In genomic region chr13:30334663-30335386, GRCh38 we compare ENCODE assay signal across 8 cellular contexts. TPM values are rescaled to one million over a fixed set of nuclear protein-coding genes. Genes with fewer than 3 reads are reported as not detected.
DNase-seq lines count a peak whose midpoint lies in the region; ATAC-seq, FAIRE-seq and TF ChIP-seq lines count a peak whose summit lies in the region.

No MANE protein-coding gene starts in this region.

- ATAC-seq in pancreas: peak; percentile 40 to 67 (median 51)

- CTCF ChIA-PET in GM10248 (lab: Yijun Ruan, JAX): interaction anchor here (0.7 to 4.1 kb wide), 20 partner anchors 9 to 248 kb away, joined by 3 to 31 read pairs (median 4); partner anchors contain the start of gene KATNAL1

- DNase-seq in ACHN (peak; percentile 46), GM10248 (ENCODE audit: extremely low spot score) (peak; percentile 35), NCI-H82 (lab: John Stamatoyannopoulos, UW) (peak; percentile 80), epithelial cell of esophagus (ENCODE audit: low read depth) (peak; percentile 42), pancreas (peak in 1 of 6 donors; percentile 26), RCC 7860 (ENCODE audit: low spot score) (no peak), AG08396 (ENCODE audit: low spot score) (no peak)
- no peak for DNase-seq in stimulated activated CD4-positive, alpha-beta T cell treated with anti-CD3 and anti-CD28 coated beads, Interleukin-2, amount 100 ng/mL, for 24 hours

- H3K4me1 ChIP-seq in pancreas: peaks cover 0 to 1% (median 0%) of the 10 kb centered on the region in 3 donors

- H3K4me3 ChIP-seq in epithelial cell of esophagus (ENCODE audit: low read length) (no peak overlapping the region), pancreas (no peak overlapping the region)

- H3K27ac ChIP-seq in pancreas: no peak overlapping the region

- FAIRE-seq in pancreas (lab: Jason Lieb, UNC) (no peak), RCC 7860 (lab: Jason Lieb, UNC) (no peak)

- no peaks in the 10 kb centered on the region for H3K9me3 ChIP-seq in pancreas

- POLR2A ChIA-PET in GM10248 (lab: Yijun Ruan, JAX): no interaction called here

- H3K36me3 ChIP-seq in pancreas: no peaks in the 10 kb centered on the region

- TF ChIP-seq CTCF in GM10248 (IDR thresholded peaks at IDR 0.05; ENCODE audit: control extremely low read depth, extremely low read depth, low read depth, missing control alignments) (peak; percentile 20), epithelial cell of esophagus (IDR thresholded peaks at IDR 0.05; ENCODE audit: insufficient read depth, low read depth, low read length, missing control alignments) (peak; percentile 33), pancreas (IDR thresholded peaks at IDR 0.05) (peak; percentile 14 to 34 (median 16))

- intact Hi-C loops in pancreas (cut with DNase I): no loop called here

- no peaks in the 10 kb centered on the region for H3K27me3 ChIP-seq in pancreas

- 65 to 68% methylated on average over 13 of the region's 13 CpGs for WGBS in pancreas, 2 donors

- in situ Hi-C loops in ACHN (cut with HindIII; ENCODE audit: low pct_ligation_motif_present, low pct_unique_long_range_greater_than_20kb, low sequenced_read_pairs): no loop called here

RNA-seq across cellular contexts. Expression of gene KATNAL1, which starts 27.5 kb away (rescaled TPM):
- 1 to 10 TPM; 2.4 to 9.3 (median 3.7) TPM for total RNA-seq in pancreas
- 1 to 10 TPM; 1.1 to 2.2 TPM for polyA plus RNA-seq in pancreas

Comparison
In these comparisons a context has a peak if more than half of its experiments do, and no peak if none do; other contexts are left out.
1. DNase-seq: peak in ACHN (single experiment), GM10248 (single experiment), NCI-H82 (single experiment) and epithelial cell of esophagus (single experiment); none in stimulated activated CD4-positive, alpha-beta T cell treated with anti-CD3 and anti-CD28 coated beads, Interleukin-2, amount 100 ng/mL, for 24 hours (0 of 2), RCC 7860 (single experiment) and AG08396 (single experiment).
2. Peak in every context shown above with its lines, with median percentiles within 50 percentile points of each other: CTCF ChIP-seq.